Comparison of ENCODE assay signal across 19 cellular contexts in the genomic region with DNA sequence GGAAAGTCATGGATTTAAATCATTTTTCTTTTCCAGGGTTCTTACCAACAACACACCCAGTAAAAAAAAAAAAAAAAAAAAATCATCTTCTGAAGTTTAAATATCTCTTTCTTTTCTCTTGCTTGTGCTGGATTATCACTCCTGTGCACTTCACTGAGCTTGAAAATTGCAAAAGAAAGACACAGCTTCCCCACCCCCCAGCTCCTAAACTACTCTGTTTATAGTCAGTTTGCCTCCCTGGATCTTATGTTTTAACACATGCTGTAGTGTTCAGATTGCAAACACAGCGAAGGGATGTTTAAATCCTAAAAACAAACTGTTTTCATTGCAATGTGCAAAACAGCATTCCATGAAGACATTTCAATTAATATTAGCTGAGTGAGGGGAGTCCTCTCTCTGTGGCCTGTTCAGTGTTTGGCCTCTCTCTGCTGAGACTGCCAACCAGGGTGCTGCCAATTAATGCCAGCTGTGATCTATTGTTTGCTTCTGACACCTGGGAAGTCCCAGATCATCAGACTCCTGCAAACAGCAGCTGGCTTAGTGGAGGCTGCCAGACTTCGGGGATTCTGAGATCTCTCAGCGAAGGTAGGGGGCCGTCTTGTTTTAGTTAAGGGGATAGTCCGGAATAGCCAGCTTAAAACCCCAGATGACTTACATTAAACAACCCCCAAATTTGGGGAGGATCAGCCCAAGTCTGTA.
DNase-seq lines count a peak whose midpoint lies in the region; ATAC-seq, FAIRE-seq and TF ChIP-seq lines count a peak whose summit lies in the region.
"Had no signal": no experiment of that assay in that cellular context is flagged by ENCODE, and none has a peak within 500 bp of the region (broad histone marks: within the 10 kb centered on the region; RNA-seq: fewer than 3 reads in every experiment).

No MANE protein-coding gene starts in this region.

- H2BK5ac ChIP-seq in IMR-90 (ENCODE audit: low read depth, low read length, poor library complexity, severe bottlenecking) (no peak overlapping the region), mesenchymal stem cell (ENCODE audit: low read depth, low read length, poor library complexity, severe bottlenecking) (no peak overlapping the region)

- no peak overlapping the region for H4K8ac ChIP-seq in IMR-90 (ENCODE audit: low read depth in 2 of 2, low read length in 2 of 2)
- H4K8ac ChIP-seq in mesenchymal stem cell (ENCODE audit: low read length) = no peak overlapping the region

- H3K4me1 ChIP-seq in IMR-90 (ENCODE audit: control insufficient read depth, insufficient read depth, low read length) (peaks cover 6% of the 10 kb centered on the region; the same call in 1 of the 2 replicates), mesenchymal stem cell (ENCODE audit: control insufficient read depth, insufficient read depth, low read depth, low read length) (no peaks in the 10 kb centered on the region)
- H3K4me1 ChIP-seq: upper lobe of right lung had no signal

- no peak for TF ChIP-seq POLR2A in IMR-90 (IDR thresholded peaks at IDR 0.05; ENCODE audit: low read depth, low read length)

- H2AK5ac ChIP-seq in IMR-90 (ENCODE audit: low read depth, low read length) = no peak overlapping the region
- H2AK5ac ChIP-seq in mesenchymal stem cell (ENCODE audit: low read length, severe bottlenecking) = no peak overlapping the region

- no peak overlapping the region for H3K23ac ChIP-seq in IMR-90 (ENCODE audit: low read depth, low read length)
- H3K23ac ChIP-seq in mesenchymal stem cell (ENCODE audit: low read length in 2 of 2) = no peak overlapping the region

- BruUV-seq in IMR-90 (replicated peaks; lab: Mats Ljungman, UMichigan) = no TSS peak

- ATAC-seq in IMR-90 (ENCODE audit: low read depth) = peak; percentile 67
- ATAC-seq in GM21723 (IDR thresholded peaks at IDR 0.05; ENCODE audit: unreplicated experiment) = no peak
- no peak for ATAC-seq in GM19452 (IDR thresholded peaks at IDR 0.05; ENCODE audit: unreplicated experiment)
- no peak for ATAC-seq in GM18498 (IDR thresholded peaks at IDR 0.05; ENCODE audit: unreplicated experiment)
- ATAC-seq: left ventricle myocardium superior; sciatic nerve; stimulated activated naive CD8-positive, alpha-beta T cell treated with anti-CD3 and anti-CD28 coated beads, Interleukin-15, amount 100 ng/mL, for 72 hours; upper lobe of right lung had no signal

- no peak overlapping the region for H2BK20ac ChIP-seq in IMR-90 (ENCODE audit: low read depth, low read length)

- H3K4me3 ChIP-seq in IMR-90 (ENCODE audit: insufficient read depth, low read depth, low read length) (no peak overlapping the region), mesenchymal stem cell (ENCODE audit: insufficient read depth in 1 of 2, low read depth in 1 of 2, low read length in 2 of 2) (no peak overlapping the region)
- H3K4me3 ChIP-seq: ovary, upper lobe of right lung had no signal

- H3K9ac ChIP-seq in IMR-90 (ENCODE audit: low read depth, low read length) (no peak overlapping the region), mesenchymal stem cell (ENCODE audit: low read length) (no peak overlapping the region)

- H3K9me3 ChIP-seq in IMR-90 (ENCODE audit: control insufficient read depth, insufficient read depth, low read length) (no peaks in the 10 kb centered on the region), mesenchymal stem cell (ENCODE audit: control insufficient read depth, low read length) (no peaks in the 10 kb centered on the region)
- H3K9me3 ChIP-seq: ovary, upper lobe of right lung had no signal

- H3K9me1 ChIP-seq in IMR-90 (ENCODE audit: insufficient read depth, low read length) = no peaks in the 10 kb centered on the region

- no peak for TF ChIP-seq RAD21 in IMR-90 (IDR thresholded peaks at IDR 0.05; ENCODE audit: low read length)

- in situ Hi-C loops in IMR-90 (cut with MboI; ENCODE audit: low sequenced_read_pairs) = no loop called here

- no peaks in the 10 kb centered on the region for H3K36me3 ChIP-seq in IMR-90 (ENCODE audit: control insufficient read depth, insufficient read depth, low read length)
- no peaks in the 10 kb centered on the region for H3K36me3 ChIP-seq in mesenchymal stem cell (ENCODE audit: control insufficient read depth in 1 of 2, insufficient read depth in 2 of 2, low read depth in 1 of 2, low read length in 2 of 2)
- H3K36me3 ChIP-seq: ovary, upper lobe of right lung had no signal

- H2BK120ac ChIP-seq in IMR-90 (ENCODE audit: low read depth, low read length) = no peak overlapping the region
- no peak overlapping the region for H2BK120ac ChIP-seq in mesenchymal stem cell (ENCODE audit: low read depth, low read length)

- peaks cover 2% of the 10 kb centered on the region; the same call in 1 of the 2 replicates for H3K27me3 ChIP-seq in IMR-90 (ENCODE audit: control insufficient read depth, insufficient read depth, low read length)
- no peaks in the 10 kb centered on the region for H3K27me3 ChIP-seq in mesenchymal stem cell (ENCODE audit: control insufficient read depth in 1 of 2, insufficient read depth in 1 of 2, low read length in 2 of 2)
- H3K27me3 ChIP-seq: ovary, upper lobe of right lung had no signal

- H3K18ac ChIP-seq in IMR-90 (ENCODE audit: low read depth, low read length) (no peak overlapping the region), mesenchymal stem cell (ENCODE audit: low read depth in 1 of 2, low read length in 2 of 2) (peak overlapping the region in 1 of 2 experiments; percentile 21)

- no peak overlapping the region for H2BK12ac ChIP-seq in mesenchymal stem cell (ENCODE audit: low read length in 2 of 2)

- H3K14ac ChIP-seq in IMR-90 (replicated peaks; ENCODE audit: low read depth, low read length) = no peak overlapping the region
- H3K14ac ChIP-seq in mesenchymal stem cell (ENCODE audit: low read length in 2 of 2) = no peak overlapping the region

- H2BK15ac ChIP-seq in IMR-90 (ENCODE audit: low read depth, low read length) (no peak overlapping the region), mesenchymal stem cell (ENCODE audit: low read depth, poor library complexity, severe bottlenecking) (no peak overlapping the region)

- dilution Hi-C loops in IMR-90 (cut with HindIII; ENCODE audit: low sequenced_read_pairs, unreplicated experiment) = no loop called here

- POLR2A ChIA-PET in IMR-90 (lab: Charles Lee; ENCODE audit: unreplicated experiment) = no interaction called here

- H3K4ac ChIP-seq in IMR-90 (ENCODE audit: low read depth, low read length) = no peak overlapping the region
- H3K4ac ChIP-seq in mesenchymal stem cell (ENCODE audit: low read depth in 1 of 2, low read length in 2 of 2) = no peak overlapping the region

- peak; percentile 67 for DNase-seq in D341Med (ENCODE audit: low spot score)
- no peak for DNase-seq in IMR-90
- peak; percentile 52 for DNase-seq in ecto neural progenitor cell (ENCODE audit: low spot score)
- DNase-seq in mesenchymal stem cell = peak; percentile 36
- no peak for DNase-seq in HTR-8/SVneo (ENCODE audit: insufficient read length, low spot score)
- DNase-seq: activated CD4-positive, alpha-beta T cell treated with anti-CD3 and anti-CD28 coated beads, Interleukin-2, amount 50 U/mL, for 48 hours; activated naive CD4-positive, alpha-beta T cell treated with Interleukin-2 at 50 U/mL for 16 hours; activated T-cell treated with anti-CD3 and anti-CD28 coated beads for 4 hours; left ventricle myocardium superior; NCI-H1694; SIG-M5; stimulated activated naive CD8-positive, alpha-beta T cell treated with anti-CD3 and anti-CD28 coated beads, Interleukin-15, amount 100 ng/mL, for 72 hours; upper lobe of right lung had no signal

- no peak for FAIRE-seq in HTR-8/SVneo (lab: Jason Lieb, UNC)
- FAIRE-seq: GM19239 had no signal

- no CpG with 5 or more reads among the region's 5 CpGs for WGBS in IMR-90 (ENCODE audit: extremely low coverage in 2 of 2, insufficient read length in 1 of 2), 2 experiments
- WGBS in mesenchymal stem cell = 81% methylated on average over 4 of the region's 5 CpGs

- H2AFZ ChIP-seq in IMR-90 (replicated peaks; ENCODE audit: low read length, poor library complexity) = no peak overlapping the region
- no peak overlapping the region for H2AFZ ChIP-seq in mesenchymal stem cell (ENCODE audit: low read depth, low read length)

- no peak overlapping the region for H4K5ac ChIP-seq in IMR-90 (ENCODE audit: low read depth, low read length)

- H3K79me1 ChIP-seq in IMR-90 (ENCODE audit: low read depth in 1 of 2, low read length in 2 of 2) (no peaks in the 10 kb centered on the region), mesenchymal stem cell (replicated peaks; ENCODE audit: low read length, poor library complexity, severe bottlenecking) (no peaks in the 10 kb centered on the region)

- no peaks in the 10 kb centered on the region for H4K20me1 ChIP-seq in IMR-90 (ENCODE audit: insufficient read depth, low read length)

- H3K4me2 ChIP-seq in IMR-90 (ENCODE audit: low read depth, low read length) (no peak overlapping the region), mesenchymal stem cell (ENCODE audit: low read length, poor library complexity, severe bottlenecking) (no peak overlapping the region)

- no peak overlapping the region for H3K56ac ChIP-seq in IMR-90 (ENCODE audit: extremely low read depth, insufficient read depth, low read length)

- no peak overlapping the region for H2AK9ac ChIP-seq in IMR-90 (replicated peaks; ENCODE audit: low read depth, low read length, poor library complexity)

- no peak overlapping the region for H4K91ac ChIP-seq in IMR-90 (ENCODE audit: insufficient read depth, low read depth, low read length)
- H4K91ac ChIP-seq in mesenchymal stem cell (ENCODE audit: low read length) = no peak overlapping the region

- H3K27ac ChIP-seq in IMR-90 (ENCODE audit: insufficient read depth, low read length) = no peak overlapping the region
- H3K27ac ChIP-seq in mesenchymal stem cell (ENCODE audit: low read length, poor library complexity, severe bottlenecking) = no peak overlapping the region
- H3K27ac ChIP-seq: ovary, upper lobe of right lung had no signal

- CTCF ChIA-PET in IMR-90 (lab: Yijun Ruan, JAX) = interaction anchor here (0.6 kb wide), 1 partner anchor 1933 kb away, joined by 3 read pairs; no protein-coding TSS in a partner anchor

- intact Hi-C loops in IMR-90 (cut with micrococcal nuclease) = no loop called here

- no peak for TF ChIP-seq CTCF in IMR-90 (conservative IDR thresholded peaks at IDR 0.05; ENCODE audit: low read depth, low read length)

TF ChIP-seq in IMR-90, 13 proteins besides CTCF, POLR2A, EP300 and RAD21 (continues in another document):
- TF ChIP-seq MAFK (IDR thresholded peaks at IDR 0.05; ENCODE audit: low read depth, low read length) (no peak), CEBPB (IDR thresholded peaks at IDR 0.05; ENCODE audit: low read depth, low read length) (no peak), BHLHE40 (IDR thresholded peaks at IDR 0.05; ENCODE audit: low read depth, low read length) (no peak), FOS (IDR thresholded peaks at IDR 0.05; ENCODE audit: low read depth, low read length) (no peak), RCOR1 (IDR thresholded peaks at IDR 0.05; ENCODE audit: insufficient replicate concordance, low read length) (no peak), MAZ (IDR thresholded peaks at IDR 0.05; ENCODE audit: borderline replicate concordance, low read depth, low read length) (no peak), RFX5 (IDR thresholded peaks at IDR 0.05; ENCODE audit: low read depth, low read length) (no peak), CHD1 (IDR thresholded peaks at IDR 0.05; ENCODE audit: low read depth, low read length) (no peak)

Comparison
In these comparisons a context has a peak if more than half of its experiments do, and no peak if none do; other contexts are left out.
1. DNase-seq: peak in D341Med (single experiment), ecto neural progenitor cell (single experiment) and mesenchymal stem cell (single experiment); none in IMR-90 (single experiment) and HTR-8/SVneo (single experiment).